19 cellular contexts compared by ENCODE assay signal in the genomic region with DNA sequence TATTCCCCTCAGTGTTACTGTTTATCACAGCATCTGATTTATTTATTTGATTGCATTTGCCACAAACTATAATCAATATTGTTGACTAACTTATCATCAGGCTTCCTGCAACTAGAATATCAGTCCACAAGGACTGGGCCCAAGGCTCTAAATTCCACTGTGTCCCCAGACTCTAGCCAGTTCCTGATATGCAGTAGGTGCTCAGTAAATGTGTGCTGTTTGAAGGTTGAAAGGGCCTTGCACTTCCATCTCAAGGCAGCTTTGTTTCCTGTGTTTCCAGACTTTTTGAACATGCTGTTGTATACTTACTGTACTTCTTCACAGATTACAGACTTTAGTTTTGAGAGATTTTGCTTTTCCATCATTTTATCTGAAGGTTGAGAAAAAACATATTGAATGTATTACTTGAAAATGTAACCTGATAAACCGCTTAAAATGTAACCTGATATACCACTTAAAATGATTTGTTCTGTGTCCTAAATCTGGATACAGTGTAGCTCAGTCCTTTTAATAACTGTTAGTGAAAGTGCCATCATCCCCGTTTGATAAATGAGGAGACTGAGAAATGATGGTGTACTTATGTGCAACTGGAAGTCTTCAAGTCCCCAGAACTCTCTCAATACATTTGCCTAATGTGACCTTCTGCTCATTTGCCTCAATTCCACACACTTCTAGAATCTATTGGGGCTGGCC. TPM values are rescaled to one million over a fixed set of nuclear protein-coding genes. Genes with fewer than 3 reads are reported as not detected.
"Had no signal": no experiment of that assay in that cellular context is flagged by ENCODE, and none has a peak within 500 bp of the region (broad histone marks: within the 10 kb centered on the region; RNA-seq: fewer than 3 reads in every experiment).

No MANE protein-coding gene starts in this region.

- DNase-seq: activated CD4-positive, alpha-beta T cell treated with anti-CD3 and anti-CD28 coated beads for 1 hour; activated CD4-positive, alpha-beta T cell treated with anti-CD3 and anti-CD28 coated beads, Interleukin-2, amount 50 U/mL, for 48 hours; activated naive CD8-positive, alpha-beta T cell treated with anti-CD3 and anti-CD28 coated beads, Interleukin-2, amount 10 ng/mL, durations not matched to agents 7 days and 5 days; esophagus squamous epithelium; foreskin keratinocyte; mesenchymal stem cell; stimulated activated CD4-positive, alpha-beta T cell treated with anti-CD3 and anti-CD28 coated beads, Interleukin-12 subunit alpha, Interleukin-12 subunit beta, amount 100 ng/mL, for 4 hours; stimulated activated CD4-positive, alpha-beta T cell treated with anti-CD3 and anti-CD28 coated beads, Interleukin-4, amount 100 ng/mL, for 1 hour; stimulated activated CD8-positive, alpha-beta memory T cell treated with anti-CD3 and anti-CD28 coated beads, Interleukin-4, amount 100 ng/mL, for 48 hours; stimulated activated naive CD8-positive, alpha-beta T cell treated with anti-CD3 and anti-CD28 coated beads, Interleukin-15, amount 100 ng/mL, for 72 hours; T-helper 9 cell; testis; upper lobe of right lung had no signal

- ATAC-seq: foreskin keratinocyte; left lobe of liver; stimulated activated naive CD8-positive, alpha-beta T cell treated with anti-CD3 and anti-CD28 coated beads, Interleukin-15, amount 100 ng/mL, for 72 hours; upper lobe of right lung had no signal

- H3K9me3 Mint-ChIP-seq: activated naive CD8-positive, alpha-beta T cell treated with anti-CD3 and anti-CD28 coated beads, Interleukin-2, amount 10 ng/mL, durations not matched to agents 7 days and 5 days; activated T-helper 1 cell treated with anti-CD3 and anti-CD28 coated beads, Interleukin-12 subunit alpha, Interleukin-12 subunit beta, Interleukin-2, Interleukin-4 antibody, amounts not matched to agents 30 ng/mL and 10 ng/mL and 1 ng/mL, durations not matched to agents 14 hours and 24 hours and 36 hours; stimulated activated naive CD8-positive, alpha-beta T cell treated with anti-CD3 and anti-CD28 coated beads, Interleukin-15, amount 100 ng/mL, for 72 hours had no signal

- FAIRE-seq: bronchial epithelial cell, colon, islet of Langerhans had no signal

- H3K9me3 ChIP-seq: ascending aorta, esophagus squamous epithelium, testis, upper lobe of right lung had no signal

- H3K27ac ChIP-seq: ascending aorta, esophagus squamous epithelium, foreskin keratinocyte, testis, upper lobe of right lung had no signal

- H3K27me3 ChIP-seq: ascending aorta, esophagus squamous epithelium, foreskin keratinocyte, testis, upper lobe of right lung had no signal

- H3K4me3 ChIP-seq: ascending aorta, esophagus squamous epithelium, testis, upper lobe of right lung had no signal

- H3K27me3 Mint-ChIP-seq: activated naive CD8-positive, alpha-beta T cell treated with anti-CD3 and anti-CD28 coated beads, Interleukin-2, amount 10 ng/mL, durations not matched to agents 7 days and 5 days; stimulated activated naive CD8-positive, alpha-beta T cell treated with anti-CD3 and anti-CD28 coated beads, Interleukin-15, amount 100 ng/mL, for 72 hours had no signal

- H3K27ac Mint-ChIP-seq: activated naive CD8-positive, alpha-beta T cell treated with anti-CD3 and anti-CD28 coated beads, Interleukin-2, amount 10 ng/mL, durations not matched to agents 7 days and 5 days; activated T-helper 1 cell treated with anti-CD3 and anti-CD28 coated beads, Interleukin-12 subunit alpha, Interleukin-12 subunit beta, Interleukin-2, Interleukin-4 antibody, amounts not matched to agents 30 ng/mL and 10 ng/mL and 1 ng/mL, durations not matched to agents 14 hours and 24 hours and 36 hours; stimulated activated naive CD8-positive, alpha-beta T cell treated with anti-CD3 and anti-CD28 coated beads, Interleukin-15, amount 100 ng/mL, for 72 hours had no signal

- H3K4me1 ChIP-seq: ascending aorta, esophagus squamous epithelium, foreskin keratinocyte, upper lobe of right lung had no signal

- H3K4me3 Mint-ChIP-seq: activated naive CD8-positive, alpha-beta T cell treated with anti-CD3 and anti-CD28 coated beads, Interleukin-2, amount 10 ng/mL, durations not matched to agents 7 days and 5 days; activated T-helper 1 cell treated with anti-CD3 and anti-CD28 coated beads, Interleukin-12 subunit alpha, Interleukin-12 subunit beta, Interleukin-2, Interleukin-4 antibody, amounts not matched to agents 30 ng/mL and 10 ng/mL and 1 ng/mL, durations not matched to agents 14 hours and 24 hours and 36 hours; stimulated activated naive CD8-positive, alpha-beta T cell treated with anti-CD3 and anti-CD28 coated beads, Interleukin-15, amount 100 ng/mL, for 72 hours had no signal

- H3K4me1 Mint-ChIP-seq: activated naive CD8-positive, alpha-beta T cell treated with anti-CD3 and anti-CD28 coated beads, Interleukin-2, amount 10 ng/mL, durations not matched to agents 7 days and 5 days; stimulated activated naive CD8-positive, alpha-beta T cell treated with anti-CD3 and anti-CD28 coated beads, Interleukin-15, amount 100 ng/mL, for 72 hours had no signal

RNA-seq across cellular contexts. Expression of a gene that starts 45.5 kb away (rescaled TPM):
- total RNA-seq: ascending aorta had no signal
